ENCODE assay signal across 17 cellular contexts in the genomic region with DNA sequence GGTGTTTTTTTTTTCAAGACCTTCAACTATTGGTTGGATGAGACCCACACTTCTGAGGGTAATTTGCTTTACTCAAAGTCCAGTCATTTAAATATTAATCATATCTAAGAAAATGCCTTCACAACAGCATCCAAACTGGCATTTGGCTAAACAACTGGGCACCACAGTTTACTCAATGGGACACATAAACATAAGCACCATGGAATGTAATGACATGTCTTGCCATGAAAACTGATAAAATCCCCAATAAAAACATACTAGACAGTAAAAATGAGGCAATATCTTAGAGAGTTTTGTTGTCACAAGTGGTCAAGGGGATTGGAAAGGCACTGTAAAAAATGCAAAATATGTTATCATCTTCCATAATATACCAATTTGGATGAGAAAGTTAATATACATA.
DNase-seq lines count a peak whose midpoint lies in the region; ATAC-seq and TF ChIP-seq lines count a peak whose summit lies in the region.
"Had no signal": no experiment of that assay in that cellular context is flagged by ENCODE, and none has a peak within 500 bp of the region (broad histone marks: within the 10 kb centered on the region; RNA-seq: fewer than 3 reads in every experiment).

No MANE protein-coding gene starts in this region.

- H3K9ac ChIP-seq in smooth muscle cell (ENCODE audit: low read depth) = no peak overlapping the region
- H3K9ac ChIP-seq: BLaER1 had no signal

- H3K36me3 Mint-ChIP-seq in mesothelial cell of epicardium = no peaks in the 10 kb centered on the region
- H3K36me3 Mint-ChIP-seq: CD8-positive, alpha-beta memory T cell had no signal

- no peak for ATAC-seq in GM21786 (IDR thresholded peaks at IDR 0.05; ENCODE audit: unreplicated experiment)
- ATAC-seq: GM12878, GM23338 had no signal

- H3K4me3 ChIP-seq in MG63 (no peak overlapping the region), smooth muscle cell (peak overlapping the region; percentile 2)
- H3K4me3 ChIP-seq: BLaER1, GM12878, GM23338 had no signal

- H2AFZ ChIP-seq in smooth muscle cell (ENCODE audit: low read depth) = no peak overlapping the region
- H2AFZ ChIP-seq: GM23338 had no signal

- no peaks in the 10 kb centered on the region for H3K4me1 ChIP-seq in smooth muscle cell (ENCODE audit: low read depth)
- H3K4me1 ChIP-seq: BLaER1 had no signal

- no peaks in the 10 kb centered on the region for H3K27me3 ChIP-seq in MG63
- no peaks in the 10 kb centered on the region for H3K27me3 ChIP-seq in smooth muscle cell (ENCODE audit: low read depth)
- H3K27me3 ChIP-seq: BLaER1 had no signal

- H3K4me1 Mint-ChIP-seq in mesothelial cell of epicardium = peaks cover 29% of the 10 kb centered on the region
- H3K4me1 Mint-ChIP-seq: CD8-positive, alpha-beta memory T cell; GM23338 had no signal

- no peak for TF ChIP-seq CTCF in mesothelial cell of epicardium (IDR thresholded peaks at IDR 0.05; ENCODE audit: unreplicated experiment)
- TF ChIP-seq CTCF in smooth muscle cell (IDR thresholded peaks at IDR 0.05; ENCODE audit: borderline replicate concordance, insufficient read depth, poor library complexity, severe bottlenecking) = no peak

- no peaks in the 10 kb centered on the region for H3K36me3 ChIP-seq in MG63
- no peaks in the 10 kb centered on the region for H3K36me3 ChIP-seq in smooth muscle cell (ENCODE audit: low read depth)
- H3K36me3 ChIP-seq: BLaER1 had no signal

- H3K4me3 Mint-ChIP-seq in mesothelial cell of epicardium = no peak overlapping the region
- H3K4me3 Mint-ChIP-seq: CD8-positive, alpha-beta memory T cell; GM23338 had no signal

- H4K20me1 ChIP-seq in smooth muscle cell (ENCODE audit: low read depth) = no peaks in the 10 kb centered on the region
- H4K20me1 ChIP-seq: BLaER1 had no signal

- H3K27ac ChIP-seq in smooth muscle cell (ENCODE audit: low read depth) = peak overlapping the region; percentile 27
- H3K27ac ChIP-seq: BLaER1 had no signal

- peak overlapping the region; percentile 34 for H3K4me2 ChIP-seq in smooth muscle cell
- H3K4me2 ChIP-seq: BLaER1, GM23338 had no signal

- intact Hi-C loops in cardiac septum (cut with DNase I) = loop anchor here (10.0 kb wide), 1 partner anchor 101 kb away; no protein-coding TSS in a partner anchor

- H3K9me3 Mint-ChIP-seq in mesothelial cell of epicardium = peaks cover 4% of the 10 kb centered on the region
- H3K9me3 Mint-ChIP-seq: GM23338 had no signal

- no peaks in the 10 kb centered on the region for H3K79me2 ChIP-seq in smooth muscle cell (ENCODE audit: low read depth)

- no peaks in the 10 kb centered on the region for H3F3A ChIP-seq in smooth muscle cell (ENCODE audit: low read depth)

- DNase-seq in EL (peak; percentile 55), MG63 (peak; percentile 48), mesothelial cell of epicardium (ENCODE audit: low spot score in 2 of 2, unreplicated experiment in 2 of 2) (no peak), smooth muscle cell (lab: John Stamatoyannopoulos, UW; ENCODE audit: unreplicated experiment) (no peak), cardiac septum (ENCODE audit: low spot score) (no peak), GM19240 (ENCODE audit: insufficient read length, low spot score) (no peak), NCI-H146 (lab: John Stamatoyannopoulos, UW) (no peak)
- DNase-seq: 8988T; AML-193; CD8-positive, alpha-beta memory T cell; DMS53; H7 had no signal

- H3K9me3 ChIP-seq in MG63 (peaks cover 2% of the 10 kb centered on the region; the same call in 1 of the 2 replicates), smooth muscle cell (replicated peaks; ENCODE audit: low read depth) (no peaks in the 10 kb centered on the region)
- H3K9me3 ChIP-seq: Caco-2 had no signal

- H3K27ac Mint-ChIP-seq in mesothelial cell of epicardium = peak overlapping the region; percentile 3
- H3K27ac Mint-ChIP-seq: CD8-positive, alpha-beta memory T cell; GM23338 had no signal

- no peaks in the 10 kb centered on the region for H3K27me3 Mint-ChIP-seq in mesothelial cell of epicardium (ENCODE audit: low read depth)
- H3K27me3 Mint-ChIP-seq: CD8-positive, alpha-beta memory T cell had no signal

Comparison
In these comparisons a context has a peak if more than half of its experiments do, and no peak if none do; other contexts are left out.
1. DNase-seq: peak in EL (single experiment) and MG63 (single experiment); none in mesothelial cell of epicardium (0 of 2), smooth muscle cell (single experiment), cardiac septum (single experiment), GM19240 (single experiment) and NCI-H146 (single experiment).